10 cellular contexts compared by ENCODE assay signal in genomic region chr14:75182820-75183219, GRCh38. TPM values are rescaled to one million over a fixed set of nuclear protein-coding genes. Genes with fewer than 3 reads are reported as not detected.
DNase-seq lines count a peak whose midpoint lies in the region; ATAC-seq and TF ChIP-seq lines count a peak whose summit lies in the region.
"Had no signal": no experiment of that assay in that cellular context is flagged by ENCODE, and none has a peak within 500 bp of the region (broad histone marks: within the 10 kb centered on the region; RNA-seq: fewer than 3 reads in every experiment).

No MANE protein-coding gene starts in this region.

- peak in 6 of 8 donors; percentile 33 to 63 (median 46) for ATAC-seq in heart right ventricle
- ATAC-seq in HG02981 (IDR thresholded peaks at IDR 0.05; ENCODE audit: unreplicated experiment), result no peak

- H3K27me3 ChIP-seq in adipocyte (replicated peaks; ENCODE audit: control insufficient read depth, insufficient read depth, low read length), result no peaks in the 10 kb centered on the region
- no peaks in the 10 kb centered on the region for H3K27me3 ChIP-seq in heart right ventricle
- no peaks in the 10 kb centered on the region for H3K27me3 ChIP-seq in smooth muscle cell (ENCODE audit: low read depth)

- no peaks in the 10 kb centered on the region for H3K79me2 ChIP-seq in smooth muscle cell (ENCODE audit: low read depth)

- H3K4me2 ChIP-seq in smooth muscle cell, result peak overlapping the region; percentile 1

- H3K4me3 ChIP-seq in adipocyte (ENCODE audit: low read length) (no peak overlapping the region), heart right ventricle (no peak overlapping the region), smooth muscle cell (no peak overlapping the region)

- no peak for TF ChIP-seq CTCF in heart right ventricle (IDR thresholded peaks at IDR 0.05)
- TF ChIP-seq CTCF in smooth muscle cell (IDR thresholded peaks at IDR 0.05; ENCODE audit: borderline replicate concordance, insufficient read depth, poor library complexity, severe bottlenecking), result no peak

- intact Hi-C loops in heart right ventricle (cut with DNase I), result loop anchor here in 4 of 10 donors (10.0 kb wide), 2 partner anchors 52 to 62 kb away; no protein-coding TSS in a partner anchor

- H3K4me1 ChIP-seq in adipocyte (ENCODE audit: control insufficient read depth, insufficient read depth, low read length) (peaks cover 42% of the 10 kb centered on the region), heart right ventricle (peaks cover 0 to 42% (median 0%) of the 10 kb centered on the region in 9 donors), smooth muscle cell (ENCODE audit: low read depth) (peaks cover 4% of the 10 kb centered on the region)

- H2AFZ ChIP-seq in smooth muscle cell (ENCODE audit: low read depth), result no peak overlapping the region

- H3K9me3 ChIP-seq in adipocyte (ENCODE audit: control insufficient read depth, low read length) (no peaks in the 10 kb centered on the region), heart right ventricle (no peaks in the 10 kb centered on the region), smooth muscle cell (replicated peaks; ENCODE audit: low read depth) (no peaks in the 10 kb centered on the region)

- H3K9ac ChIP-seq in adipocyte (ENCODE audit: low read length) (peak overlapping the region; percentile 77), smooth muscle cell (ENCODE audit: low read depth) (no peak overlapping the region)

- peak overlapping the region in 3 of 10 donors; percentile 10 to 74 (median 22) for H3K27ac ChIP-seq in heart right ventricle
- peak overlapping the region; percentile 0 for H3K27ac ChIP-seq in smooth muscle cell (ENCODE audit: low read depth)

- peak; percentile 76 for DNase-seq in GM04503 (ENCODE audit: low read depth)
- peak; percentile 92 for DNase-seq in adipocyte (ENCODE audit: low read depth)
- no peak for DNase-seq in heart right ventricle
- DNase-seq in smooth muscle cell (lab: John Stamatoyannopoulos, UW; ENCODE audit: unreplicated experiment), result no peak
- no peak for DNase-seq in DMS53 treated with DMSO at 0.1 percent for 48 hours (lab: John Stamatoyannopoulos, UW; ENCODE audit: unreplicated experiment)
- DNase-seq in activated effector memory CD4-positive, alpha-beta T cell treated with Interleukin-2 at 50 U/mL for 16 hours, result no peak
- no peak for DNase-seq in iPS-NIHi7 (ENCODE audit: extremely low spot score)
- DNase-seq: activated CD4-positive, alpha-beta memory T cell treated with anti-CD3 and anti-CD28 coated beads, Interleukin-2, amount 10 ng/mL, durations not matched to agents 7 days and 5 days; SHP77 treated with DMSO at 0.1 percent for 48 hours had no signal

- H3K36me3 ChIP-seq in adipocyte (ENCODE audit: control insufficient read depth, insufficient read depth, low read length, severe bottlenecking) (no peaks in the 10 kb centered on the region), heart right ventricle (no peaks in the 10 kb centered on the region), smooth muscle cell (ENCODE audit: low read depth) (no peaks in the 10 kb centered on the region)

- no peaks in the 10 kb centered on the region for H3F3A ChIP-seq in smooth muscle cell (ENCODE audit: low read depth)

- H4K20me1 ChIP-seq in smooth muscle cell (ENCODE audit: low read depth), result no peaks in the 10 kb centered on the region

- WGBS in heart right ventricle, 2 donors, result 55 to 61% methylated on average over 1 of the region's 1 CpG
- 54% methylated on average over 1 of the region's 1 CpG for WGBS in smooth muscle cell (ENCODE audit: low lambda C conversion rate)

RNA-seq across cellular contexts. Expression of gene TMED10, which starts 6.4 kb away (rescaled TPM):
- total RNA-seq in heart right ventricle, result 100 to 1,000 TPM; 219 to 366 (median 294) TPM
- 100 to 1,000 TPM in 1 of 2 donors, 10 to 100 TPM in 1; 29.1 to 196 TPM for polyA plus RNA-seq in heart right ventricle
- total RNA-seq in smooth muscle cell, result 566 and 645 TPM in 2 replicates
- polyA plus RNA-seq in smooth muscle cell, result 403 and 473 TPM in 2 replicates

RNA-seq across cellular contexts. Expression of gene NEK9, which starts 56.0 kb away (rescaled TPM):
- total RNA-seq in heart right ventricle, result 100 to 1,000 TPM in 9 of 10 donors, 10 to 100 TPM in 1; 97.8 to 138 (median 115) TPM
- polyA plus RNA-seq in heart right ventricle, result 10 to 100 TPM; 26.9 to 51.3 TPM
- 17.8 and 34.4 TPM in 2 replicates for total RNA-seq in smooth muscle cell
- 10.5 and 12.4 TPM in 2 replicates for polyA plus RNA-seq in smooth muscle cell

Comparison
In these comparisons a context has a peak if more than half of its experiments do, and no peak if none do; other contexts are left out.
1. DNase-seq: peak in GM04503 (single experiment) and adipocyte (single experiment); none in heart right ventricle (0 of 2), smooth muscle cell (single experiment), DMS53 treated with DMSO at 0.1 percent for 48 hours (single experiment), activated effector memory CD4-positive, alpha-beta T cell treated with Interleukin-2 at 50 U/mL for 16 hours (single experiment) and iPS-NIHi7 (single experiment).